Comparison of ENCODE assay signal across 9 cellular contexts in genomic region chr2:9191044-9191481, GRCh38. TPM values are rescaled to one million over a fixed set of nuclear protein-coding genes. Genes with fewer than 3 reads are reported as not detected.
DNase-seq lines count a peak whose midpoint lies in the region; ATAC-seq and TF ChIP-seq lines count a peak whose summit lies in the region.
"Had no signal": no experiment of that assay in that cellular context is flagged by ENCODE, and none has a peak within 500 bp of the region (broad histone marks: within the 10 kb centered on the region; RNA-seq: fewer than 3 reads in every experiment).

No MANE protein-coding gene starts in this region.

- POLR2A ChIA-PET in T-cell (lab: Charles Lee): no interaction called here

- peak; percentile 92 for DNase-seq in GM04503 (ENCODE audit: low read depth)
- peak in 41 of 56 donors; percentile 14 to 77 (median 48) for DNase-seq in amygdala (lab: John Stamatoyannopoulos, UW)
- DNase-seq in right cardiac atrium: peak; percentile 93 to 96 (median 95)
- DNase-seq in gastrocnemius medialis: peak in 1 of 2 donors; percentile 48
- DNase-seq in T-cell: no peak
- no peak for DNase-seq in effector memory CD8-positive, alpha-beta T cell
- no peak for DNase-seq in type B pancreatic cell (ENCODE audit: extremely low spot score, unreplicated experiment)
- DNase-seq: T-helper 17 cell had no signal

- H3K27me3 Mint-ChIP-seq in T-cell (peaks cover 0 to 5% of the 10 kb centered on the region in 2 donors), type B pancreatic cell (no peaks in the 10 kb centered on the region)
- peaks cover 15 to 18% of the 10 kb centered on the region in 2 donors for H3K27me3 Mint-ChIP-seq in effector memory CD8-positive, alpha-beta T cell

- intact Hi-C loops in right cardiac atrium (cut with DNase I): no loop called here
- intact Hi-C loops in gastrocnemius medialis (cut with DNase I; ENCODE audit: low total_unique reads): no loop called here

- no peak overlapping the region for H3K27ac Mint-ChIP-seq in T-cell
- no peak overlapping the region for H3K27ac Mint-ChIP-seq in effector memory CD8-positive, alpha-beta T cell
- no peak overlapping the region for H3K27ac Mint-ChIP-seq in type B pancreatic cell
- H3K27ac Mint-ChIP-seq: T-helper 17 cell had no signal

- no peak for TF ChIP-seq POLR2A in gastrocnemius medialis (IDR thresholded peaks at IDR 0.05)

- H3K27ac ChIP-seq in right cardiac atrium (ENCODE audit: low read length) (peak overlapping the region; percentile 61), gastrocnemius medialis (peak overlapping the region; percentile 38 to 69 (median 57))

- H3K27me3 ChIP-seq in right cardiac atrium (ENCODE audit: control insufficient read depth, insufficient read depth) (no peaks in the 10 kb centered on the region), gastrocnemius medialis (no peaks in the 10 kb centered on the region)

- H3K9me3 ChIP-seq in right cardiac atrium (ENCODE audit: control insufficient read depth, low read length): no peaks in the 10 kb centered on the region
- H3K9me3 ChIP-seq in gastrocnemius medialis: no peaks in the 10 kb centered on the region

- H3K9me3 Mint-ChIP-seq in T-cell (no peaks in the 10 kb centered on the region), type B pancreatic cell (no peaks in the 10 kb centered on the region)
- H3K9me3 Mint-ChIP-seq in effector memory CD8-positive, alpha-beta T cell: no peaks in the 10 kb centered on the region

- H3K36me3 ChIP-seq in gastrocnemius medialis: no peaks in the 10 kb centered on the region

- H3K36me3 Mint-ChIP-seq in T-cell (no peaks in the 10 kb centered on the region), type B pancreatic cell (no peaks in the 10 kb centered on the region)
- H3K36me3 Mint-ChIP-seq in effector memory CD8-positive, alpha-beta T cell (ENCODE audit: insufficient read depth): no peaks in the 10 kb centered on the region

- TF ChIP-seq CTCF in gastrocnemius medialis (IDR thresholded peaks at IDR 0.05 in 4 of 5, conservative IDR thresholded peaks at IDR 0.05 in 1 of 5) (no peak), type B pancreatic cell (conservative IDR thresholded peaks at IDR 0.05) (no peak)

- H3K4me1 ChIP-seq in right cardiac atrium (ENCODE audit: control insufficient read depth, insufficient read depth, low read length): peaks cover 13% of the 10 kb centered on the region
- peaks cover 8 to 14% of the 10 kb centered on the region in 2 donors for H3K4me1 ChIP-seq in gastrocnemius medialis

- CTCF ChIA-PET in T-cell (lab: Charles Lee): interaction anchor here in 1 of 2 donors (0.6 kb wide), 1 partner anchor 17 kb away, joined by 6 read pairs; no protein-coding TSS in a partner anchor

- ATAC-seq in right cardiac atrium (peak; percentile 93 to 96), gastrocnemius medialis (peak; percentile 51 to 63), T-cell (replicated peaks in 1 of 4) (no peak), GM21515 (IDR thresholded peaks at IDR 0.05; ENCODE audit: unreplicated experiment) (no peak)
- ATAC-seq in effector memory CD8-positive, alpha-beta T cell (replicated peaks): no peak
- ATAC-seq: T-helper 17 cell had no signal

- H3K4me1 Mint-ChIP-seq in T-cell: no peaks in the 10 kb centered on the region
- no peaks in the 10 kb centered on the region for H3K4me1 Mint-ChIP-seq in effector memory CD8-positive, alpha-beta T cell (ENCODE audit: low read depth in 2 of 2)
- H3K4me1 Mint-ChIP-seq in type B pancreatic cell (ENCODE audit: unreplicated experiment): peaks cover 10% of the 10 kb centered on the region

- in situ Hi-C loops in gastrocnemius medialis (cut with MboI; ENCODE audit: low sequenced_read_pairs in 4 of 4): no loop called here

- H3K4me3 ChIP-seq in right cardiac atrium (ENCODE audit: low read length): no peak overlapping the region
- no peak overlapping the region for H3K4me3 ChIP-seq in gastrocnemius medialis

- H3K4me3 Mint-ChIP-seq in T-cell (no peak overlapping the region), type B pancreatic cell (no peak overlapping the region)
- H3K4me3 Mint-ChIP-seq in effector memory CD8-positive, alpha-beta T cell: no peak overlapping the region
- H3K4me3 Mint-ChIP-seq: T-helper 17 cell had no signal

- 22% methylated on average over 9 of the region's 9 CpGs for WGBS in right cardiac atrium

RNA-seq across cellular contexts. Expression of gene ASAP2, which starts 15.5 kb away (rescaled TPM):
- total RNA-seq in right cardiac atrium (10 to 100 TPM; 13.3 to 19.7 (median 16.0) TPM), gastrocnemius medialis (1 to 10 TPM; 1.9 to 4.0 (median 3.4) TPM), T-cell (under 1 TPM in 4 of 5 donors, not detected in 1; 0.10 to 0.38 (median 0.27) TPM), type B pancreatic cell (ENCODE audit: low replicate concordance) (45.6 and 49.6 TPM in 2 replicates)
- polyA plus RNA-seq in right cardiac atrium: 9.2 TPM

Comparison
In these comparisons a context has a peak if more than half of its experiments do, and no peak if none do; other contexts are left out.
1. DNase-seq: peak in GM04503 (single experiment), amygdala (41 of 56) and right cardiac atrium (3 of 3); none in T-cell (0 of 34), effector memory CD8-positive, alpha-beta T cell (0 of 3) and type B pancreatic cell (single experiment).
2. ATAC-seq: peak in right cardiac atrium (2 of 2) and gastrocnemius medialis (2 of 2); none in T-cell (0 of 4), GM21515 (single experiment) and effector memory CD8-positive, alpha-beta T cell (single experiment).